Comparison of ENCODE assay signal across 37 cellular contexts in genomic region chr16:65919977-65920376, GRCh38.
"Had no signal": no experiment of that assay in that cellular context is flagged by ENCODE, and none has a peak within 500 bp of the region (broad histone marks: within the 10 kb centered on the region; RNA-seq: fewer than 3 reads in every experiment).

No MANE protein-coding gene starts in this region.

- DNase-seq: activated B cell treated with CpG ODN at 0.5 μM for 24 hours; activated CD4-positive, alpha-beta memory T cell treated with anti-CD3 and anti-CD28 coated beads for 36 hours; activated CD4-positive, alpha-beta T cell treated with anti-CD3 and anti-CD28 coated beads for 4 hours; activated CD4-positive, alpha-beta T cell treated with anti-CD3 and anti-CD28 coated beads, Interleukin-2, amount 10 ng/mL, durations not matched to agents 24 days and 14 days; activated CD4-positive, alpha-beta T cell treated with anti-CD3 and anti-CD28 coated beads, Interleukin-2, amount 50 U/mL, for 1 hour; activated CD4-positive, alpha-beta T cell treated with anti-CD3 and anti-CD28 coated beads, Interleukin-2, amount 50 U/mL, for 4 hours; activated CD4-positive, CD25-positive, alpha-beta regulatory T cell treated with anti-CD3 and anti-CD28 coated beads, Interleukin-2, amount 50 U/mL, for 72 hours; activated CD8-positive, alpha-beta memory T cell treated with anti-CD3 and anti-CD28 coated beads, Interleukin-2, amount 50 U/mL, for 4 hours; activated CD8-positive, alpha-beta T cell treated with anti-CD3 and anti-CD28 coated beads for 36 hours; activated effector memory CD4-positive, alpha-beta T cell treated with anti-CD3 and anti-CD28 coated beads, Interleukin-2, amount 50 U/mL, for 16 hours; activated gamma-delta T cell treated with Interleukin-2 at 50 U/mL for 16 hours; activated naive CD4-positive, alpha-beta T cell; activated naive CD4-positive, alpha-beta T cell treated with anti-CD3 and anti-CD28 coated beads for 36 hours; activated naive CD4-positive, alpha-beta T cell treated with anti-CD3 and anti-CD28 coated beads, Interleukin-2, amount 50 U/mL, for 16 hours; activated naive CD8-positive, alpha-beta T cell treated with anti-CD3 and anti-CD28 coated beads for 36 hours; activated T-cell treated with anti-CD3 and anti-CD28 coated beads for 4 hours; activated T-cell treated with anti-CD3 and anti-CD28 coated beads, Interleukin-2, amount 50 U/mL, for 1 hour; activated T-cell treated with anti-CD3 and anti-CD28 coated beads, Interleukin-2, amount 50 U/mL, for 4 hours; activated T-cell treated with anti-CD3 and anti-CD28 coated beads, Interleukin-2, amount 50 U/mL, for 72 hours; adrenal gland; amniotic stem cell; aorta; body of pancreas; brain microvascular endothelial cell; central memory CD4-positive, alpha-beta T cell; T-helper 1 cell; T-helper 2 cell; T-helper 9 cell had no signal

- H3K4me3 ChIP-seq: adrenal gland, body of pancreas, breast epithelium had no signal

- H3K9me3 ChIP-seq: adrenal gland, body of pancreas, breast epithelium had no signal

- H3K27ac ChIP-seq: adrenal gland, body of pancreas, brain microvascular endothelial cell, breast epithelium, VCaP had no signal

- H3K9me3 Mint-ChIP-seq: activated CD4-positive, alpha-beta memory T cell treated with anti-CD3 and anti-CD28 coated beads for 36 hours; activated CD4-positive, alpha-beta T cell treated with anti-CD3 and anti-CD28 coated beads, Interleukin-2, amount 10 ng/mL, durations not matched to agents 24 days and 14 days; activated CD8-positive, alpha-beta T cell treated with anti-CD3 and anti-CD28 coated beads for 36 hours; activated T-helper 1 cell treated with anti-CD3 and anti-CD28 coated beads, Interleukin-12 subunit alpha, Interleukin-12 subunit beta, Interleukin-2, Interleukin-4 antibody, amounts not matched to agents 30 ng/mL and 10 ng/mL and 1 ng/mL, durations not matched to agents 14 hours and 24 hours and 36 hours; T-helper 1 cell treated with Interleukin-12 subunit alpha and Interleukin-12 subunit beta and Interleukin-4 antibody, amounts not matched to agents 30 μg/mL and 1 μg/mL, for 36 hours; T-helper 2 cell treated with Interferon-gamma antibody and Interleukin-4, amounts not matched to agents 5 μg/mL and 100 μg/mL, for 36 hours had no signal

- FAIRE-seq: astrocyte, TTC549 had no signal

- H3K4me3 Mint-ChIP-seq: activated B cell treated with CpG ODN at 0.5 μM for 24 hours; activated CD4-positive, alpha-beta memory T cell treated with anti-CD3 and anti-CD28 coated beads for 36 hours; activated CD4-positive, alpha-beta T cell treated with anti-CD3 and anti-CD28 coated beads, Interleukin-2, amount 10 ng/mL, durations not matched to agents 24 days and 14 days; activated CD8-positive, alpha-beta T cell treated with anti-CD3 and anti-CD28 coated beads for 36 hours; activated naive CD4-positive, alpha-beta T cell treated with anti-CD3 and anti-CD28 coated beads for 36 hours; activated naive CD8-positive, alpha-beta T cell treated with anti-CD3 and anti-CD28 coated beads for 36 hours; activated T-cell treated with anti-CD3 and anti-CD28 coated beads, Interleukin-2, amount 50 U/mL, for 4 hours; activated T-cell treated with anti-CD3 and anti-CD28 coated beads, Interleukin-2, amount 50 U/mL, for 72 hours; activated T-helper 1 cell treated with anti-CD3 and anti-CD28 coated beads, Interleukin-12 subunit alpha, Interleukin-12 subunit beta, Interleukin-2, Interleukin-4 antibody, amounts not matched to agents 30 ng/mL and 10 ng/mL and 1 ng/mL, durations not matched to agents 14 hours and 24 hours and 36 hours; activated T-helper 17 cell treated with anti-CD3 and anti-CD28 coated beads, Interleukin-2, amount 50 U/mL, for 72 hours; T-helper 1 cell treated with Interleukin-12 subunit alpha and Interleukin-12 subunit beta and Interleukin-4 antibody, amounts not matched to agents 30 μg/mL and 1 μg/mL, for 36 hours; T-helper 2 cell treated with Interferon-gamma antibody and Interleukin-4, amounts not matched to agents 5 μg/mL and 100 μg/mL, for 36 hours had no signal

- H3K27me3 ChIP-seq: adrenal gland, body of pancreas, brain microvascular endothelial cell, breast epithelium had no signal

- ATAC-seq: activated CD8-positive, alpha-beta T cell treated with anti-CD3 and anti-CD28 coated beads for 36 hours; activated naive CD4-positive, alpha-beta T cell treated with anti-CD3 and anti-CD28 coated beads, Interleukin-2, amount 50 U/mL, for 72 hours; activated T-cell treated with anti-CD3 and anti-CD28 coated beads, Interleukin-2, amount 50 U/mL, for 4 hours; activated T-cell treated with anti-CD3 and anti-CD28 coated beads, Interleukin-2, amount 50 U/mL, for 72 hours; activated T-helper 17 cell treated with anti-CD3 and anti-CD28 coated beads, Interleukin-2, amount 50 U/mL, for 72 hours; body of pancreas had no signal

- H3K4me1 ChIP-seq: adrenal gland, body of pancreas, breast epithelium had no signal

- H3K27me3 Mint-ChIP-seq: activated B cell treated with CpG ODN at 0.5 μM for 24 hours; activated CD4-positive, alpha-beta memory T cell treated with anti-CD3 and anti-CD28 coated beads for 36 hours; activated CD4-positive, alpha-beta T cell treated with anti-CD3 and anti-CD28 coated beads, Interleukin-2, amount 10 ng/mL, durations not matched to agents 24 days and 14 days; activated CD8-positive, alpha-beta T cell treated with anti-CD3 and anti-CD28 coated beads for 36 hours had no signal

- H3K4me1 Mint-ChIP-seq: activated B cell treated with CpG ODN at 0.5 μM for 24 hours; activated CD4-positive, alpha-beta T cell treated with anti-CD3 and anti-CD28 coated beads, Interleukin-2, amount 10 ng/mL, durations not matched to agents 24 days and 14 days; activated naive CD8-positive, alpha-beta T cell treated with anti-CD3 and anti-CD28 coated beads for 36 hours; activated T-helper 17 cell treated with anti-CD3 and anti-CD28 coated beads, Interleukin-2, amount 50 U/mL, for 72 hours had no signal

- H3K36me3 ChIP-seq: adrenal gland, brain microvascular endothelial cell, breast epithelium had no signal

- H3K27ac Mint-ChIP-seq: activated B cell treated with CpG ODN at 0.5 μM for 24 hours; activated CD4-positive, alpha-beta memory T cell treated with anti-CD3 and anti-CD28 coated beads for 36 hours; activated CD4-positive, alpha-beta T cell treated with anti-CD3 and anti-CD28 coated beads, Interleukin-2, amount 10 ng/mL, durations not matched to agents 24 days and 14 days; activated CD8-positive, alpha-beta T cell treated with anti-CD3 and anti-CD28 coated beads for 36 hours; activated naive CD4-positive, alpha-beta T cell treated with anti-CD3 and anti-CD28 coated beads for 36 hours; activated naive CD4-positive, alpha-beta T cell treated with anti-CD3 and anti-CD28 coated beads, Interleukin-2, amount 50 U/mL, for 72 hours; activated naive CD8-positive, alpha-beta T cell treated with anti-CD3 and anti-CD28 coated beads for 36 hours; activated T-cell treated with anti-CD3 and anti-CD28 coated beads, Interleukin-2, amount 50 U/mL, for 72 hours; activated T-helper 1 cell treated with anti-CD3 and anti-CD28 coated beads, Interleukin-12 subunit alpha, Interleukin-12 subunit beta, Interleukin-2, Interleukin-4 antibody, amounts not matched to agents 30 ng/mL and 10 ng/mL and 1 ng/mL, durations not matched to agents 14 hours and 24 hours and 36 hours; activated T-helper 17 cell treated with anti-CD3 and anti-CD28 coated beads, Interleukin-2, amount 50 U/mL, for 72 hours; T-helper 1 cell treated with Interleukin-12 subunit alpha and Interleukin-12 subunit beta and Interleukin-4 antibody, amounts not matched to agents 30 μg/mL and 1 μg/mL, for 36 hours; T-helper 2 cell treated with Interferon-gamma antibody and Interleukin-4, amounts not matched to agents 5 μg/mL and 100 μg/mL, for 36 hours had no signal

- H3K36me3 Mint-ChIP-seq: activated CD4-positive, alpha-beta memory T cell treated with anti-CD3 and anti-CD28 coated beads for 36 hours; activated naive CD4-positive, alpha-beta T cell treated with anti-CD3 and anti-CD28 coated beads, Interleukin-2, amount 50 U/mL, for 72 hours; activated naive CD8-positive, alpha-beta T cell treated with anti-CD3 and anti-CD28 coated beads for 36 hours had no signal
